In the genomic region with DNA sequence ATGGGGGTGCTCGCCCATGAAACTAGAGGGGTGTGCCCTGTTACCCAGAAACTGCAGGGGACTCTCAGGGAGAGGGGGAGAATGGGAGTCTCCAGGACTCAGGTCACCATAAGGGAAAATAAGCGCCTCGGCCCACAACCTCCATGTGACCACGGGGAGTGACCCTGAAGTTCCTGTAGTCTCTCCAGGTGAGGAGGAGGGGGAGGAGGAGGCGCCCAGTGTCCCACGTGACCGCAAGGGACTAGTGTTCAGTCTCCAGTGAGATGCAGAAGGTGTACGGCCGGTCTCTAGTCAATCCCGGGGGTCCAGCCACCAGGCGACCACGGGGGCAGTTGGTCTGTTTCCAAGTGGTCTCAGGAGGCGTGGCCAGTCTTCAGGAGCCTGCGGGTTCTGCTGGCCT, we compare ENCODE assay signal across 26 cellular contexts. TPM values are rescaled to one million over a fixed set of nuclear protein-coding genes. Genes with fewer than 3 reads are reported as not detected.
DNase-seq lines count a peak whose midpoint lies in the region; ATAC-seq, FAIRE-seq and TF ChIP-seq lines count a peak whose summit lies in the region.
"Had no signal": no experiment of that assay in that cellular context is flagged by ENCODE, and none has a peak within 500 bp of the region (broad histone marks: within the 10 kb centered on the region; RNA-seq: fewer than 3 reads in every experiment).

No MANE protein-coding gene starts in this region.

- H3K36me3 Mint-ChIP-seq in CD4-positive, alpha-beta T cell (ENCODE audit: low read depth), result no peaks in the 10 kb centered on the region

- no peaks in the 10 kb centered on the region for H3K9me3 Mint-ChIP-seq in CD4-positive, alpha-beta T cell

- peaks cover 67% of the 10 kb centered on the region for H3K27me3 Mint-ChIP-seq in CD4-positive, alpha-beta T cell

- no peaks in the 10 kb centered on the region for H3K4me1 ChIP-seq in small intestine (ENCODE audit: control insufficient read depth in 2 of 2, insufficient read depth in 1 of 2, low read depth in 1 of 2, low read length in 1 of 2)
- H3K4me1 ChIP-seq: HAP-1, SJSA1 had no signal

- DNase-seq in DMS 273 (lab: John Stamatoyannopoulos, UW; ENCODE audit: unreplicated experiment) (peak; percentile 31), DMS 273 treated with DMSO at 0.1 percent for 48 hours (lab: John Stamatoyannopoulos, UW) (no peak), Right ventricle myocardium superior (peak; percentile 33), left cardiac atrium (no peak), epidermal melanocyte (ENCODE audit: insufficient read length, low spot score) (peak; percentile 11), small intestine (peak; percentile 52), Right ventricle myocardium inferior (ENCODE audit: missing footprints) (no peak)
- DNase-seq in CD4-positive, alpha-beta T cell, result no peak
- DNase-seq: AML-193; C1 segment of cervical spinal cord; CD8-positive, alpha-beta memory T cell; IMR-90; Karpas-422; NCI-H187 treated with DMSO at 0.1 percent for 48 hours; NCI-H2171; NCI-H446; NK-92 treated with Interleukin-12 subunit alpha and Interleukin-12 subunit beta, amount 100 ng/mL, for 24 hours had no signal

- TF ChIP-seq CTCF in CD4-positive, alpha-beta T cell (IDR thresholded peaks at IDR 0.05), result no peak

- no peaks in the 10 kb centered on the region for H3K9me3 ChIP-seq in small intestine (ENCODE audit: control insufficient read depth, low read depth)
- no peaks in the 10 kb centered on the region for H3K9me3 ChIP-seq in CD4-positive, alpha-beta T cell (ENCODE audit: control insufficient read depth, low read length)
- H3K9me3 ChIP-seq: HAP-1, SJSA1 had no signal

- H3K4me1 Mint-ChIP-seq in CD4-positive, alpha-beta T cell (ENCODE audit: low read depth), result no peaks in the 10 kb centered on the region

- H3K4me3 ChIP-seq in small intestine (ENCODE audit: low read depth in 1 of 2, low read length in 2 of 2), result no peak overlapping the region
- H3K4me3 ChIP-seq: GM23338, HAP-1, SJSA1 had no signal

- intact Hi-C loops in Right ventricle myocardium superior (cut with DNase I), result no loop called here
- intact Hi-C loops in left cardiac atrium (cut with DNase I), result no loop called here
- intact Hi-C loops in CD4-positive, alpha-beta T cell (cut with DNase I, micrococcal nuclease), result no loop called here
- intact Hi-C loops in Right ventricle myocardium inferior (cut with DNase I), result no loop called here

- no peak overlapping the region for H3K27ac Mint-ChIP-seq in CD4-positive, alpha-beta T cell
- H3K27ac Mint-ChIP-seq: CD8-positive, alpha-beta memory T cell; GM23338 had no signal

- H3K27me3 ChIP-seq in small intestine (ENCODE audit: control insufficient read depth in 2 of 2, insufficient read depth in 2 of 2, low read length in 2 of 2), result peaks cover 0 to 3% of the 10 kb centered on the region in 2 donors
- H3K27me3 ChIP-seq in CD4-positive, alpha-beta T cell (ENCODE audit: control insufficient read depth, insufficient read depth, low read length), result peaks cover 40% of the 10 kb centered on the region

- H3K4me3 Mint-ChIP-seq in CD4-positive, alpha-beta T cell, result no peak overlapping the region
- H3K4me3 Mint-ChIP-seq: CD8-positive, alpha-beta memory T cell; GM23338 had no signal

- POLR2A ChIA-PET in CD4-positive, alpha-beta T cell (lab: Charles Lee), result no interaction called here

- 32 to 63% (median 46%) methylated on average over 14 of the region's 14 CpGs for WGBS in small intestine, 3 donors

- CTCF ChIA-PET in CD4-positive, alpha-beta T cell (lab: Charles Lee), result no interaction called here

- peaks cover 0 to 2% of the 10 kb centered on the region in 2 donors for H3K36me3 ChIP-seq in small intestine (ENCODE audit: control insufficient read depth in 2 of 2, insufficient read depth in 2 of 2, low read length in 2 of 2)
- H3K36me3 ChIP-seq: HAP-1, SJSA1 had no signal

- no peak overlapping the region for H3K27ac ChIP-seq in small intestine (ENCODE audit: low read depth in 1 of 2, low read length in 1 of 2)
- H3K27ac ChIP-seq in CD4-positive, alpha-beta T cell (ENCODE audit: low read depth, low read length), result no peak overlapping the region
- H3K27ac ChIP-seq: 22Rv1, SJSA1 had no signal

- ATAC-seq in Right ventricle myocardium superior (ENCODE audit: poor library complexity) (no peak), left cardiac atrium (no peak), Right ventricle myocardium inferior (no peak)
- ATAC-seq in CD4-positive, alpha-beta T cell (ENCODE audit: poor library complexity), result no peak
- ATAC-seq: GM23338 had no signal

- FAIRE-seq in small intestine (lab: Jason Lieb, UNC), result no peak
- FAIRE-seq: D721Med, GM18507 had no signal

RNA-seq across cellular contexts. Expression of a gene that starts 16.0 kb away (rescaled TPM):
- total RNA-seq in Right ventricle myocardium superior (0.32 TPM), left cardiac atrium (1 to 10 TPM in 1 of 2 donors, under 1 TPM in 1; 0.59 to 1.4 TPM), Right ventricle myocardium inferior (0.57 TPM)
- 100 to 1,000 TPM in 2 of 3 donors, 10 to 100 TPM in 1; 58.6 to 477 (median 154) TPM for polyA plus RNA-seq in small intestine
- not detected for total RNA-seq in CD4-positive, alpha-beta T cell
- total RNA-seq: CD8-positive, alpha-beta memory T cell; M059J; T-helper 1 cell treated with Interleukin-12 subunit alpha and Interleukin-12 subunit beta and Interleukin-4 antibody, amounts not matched to agents 30 ng/mL and 1 ng/mL, for 36 hours had no signal
- polyA plus RNA-seq: CD8-positive, alpha-beta memory T cell had no signal

RNA-seq across cellular contexts. Expression of a gene that starts 45.4 kb away (rescaled TPM):
- total RNA-seq in Right ventricle myocardium superior, result not detected
- total RNA-seq in left cardiac atrium, result not detected
- under 1 TPM in 2 of 3 donors, not detected in 1; 0.16 to 0.27 TPM for polyA plus RNA-seq in small intestine
- total RNA-seq in CD4-positive, alpha-beta T cell, result not detected
- total RNA-seq in Right ventricle myocardium inferior, result not detected
- total RNA-seq: IMR-90, M059J, SJSA1 had no signal
- polyA plus RNA-seq: AG04450; CD8-positive, alpha-beta memory T cell; IMR-90 had no signal

RNA-seq across cellular contexts. Expression of a gene that starts 53.9 kb away (rescaled TPM):
- 5.9 TPM for total RNA-seq in Right ventricle myocardium superior
- 10 to 100 TPM in 1 of 2 donors, 1 to 10 TPM in 1; 9.4 to 11.2 TPM for total RNA-seq in left cardiac atrium
- 10 to 100 TPM in 2 of 3 donors, 1 to 10 TPM in 1; 8.1 to 22.9 (median 14.6) TPM for polyA plus RNA-seq in small intestine
- 10 to 100 TPM; 10.5 to 11.5 TPM for total RNA-seq in CD4-positive, alpha-beta T cell
- 7.8 TPM for total RNA-seq in Right ventricle myocardium inferior

Comparison
In these comparisons a context has a peak if more than half of its experiments do, and no peak if none do; other contexts are left out.
1. DNase-seq: peak in DMS 273 (single experiment), Right ventricle myocardium superior (single experiment), epidermal melanocyte (single experiment) and small intestine (single experiment); none in DMS 273 treated with DMSO at 0.1 percent for 48 hours (single experiment), left cardiac atrium (single experiment), CD4-positive, alpha-beta T cell (0 of 10) and Right ventricle myocardium inferior (single experiment).